In the genomic region with DNA sequence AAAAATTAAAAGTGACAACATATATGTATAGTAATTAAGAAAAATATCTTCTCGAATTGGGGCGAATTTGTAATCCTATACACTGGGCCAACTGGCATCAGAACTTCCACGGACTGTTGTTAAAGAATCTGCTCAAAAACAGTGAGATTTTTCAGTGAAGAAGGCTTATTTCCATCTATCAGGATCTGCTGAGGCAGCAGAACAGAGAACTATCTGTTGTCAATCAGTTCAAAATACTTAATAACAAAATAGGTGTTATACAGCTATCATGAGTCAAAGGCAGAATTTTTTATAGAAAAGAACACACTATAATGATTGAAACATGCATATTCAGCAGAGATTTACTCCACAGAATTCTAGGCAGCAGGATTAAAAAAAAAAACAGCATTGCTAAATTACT, we compare ENCODE assay signal across 31 cellular contexts. TPM values are rescaled to one million over a fixed set of nuclear protein-coding genes. Genes with fewer than 3 reads are reported as not detected.
"Had no signal": no experiment of that assay in that cellular context is flagged by ENCODE, and none has a peak within 500 bp of the region (broad histone marks: within the 10 kb centered on the region; RNA-seq: fewer than 3 reads in every experiment).

No MANE protein-coding gene starts in this region.

- DNase-seq: activated CD4-positive, alpha-beta T cell treated with anti-CD3 and anti-CD28 coated beads for 36 hours; activated CD4-positive, CD25-positive, alpha-beta regulatory T cell; activated effector memory CD4-positive, alpha-beta T cell treated with Interleukin-2 at 50 U/mL for 16 hours; activated naive CD4-positive, alpha-beta T cell treated with Interleukin-2 at 50 U/mL for 16 hours; activated naive CD8-positive, alpha-beta T cell treated with anti-CD3 and anti-CD28 coated beads, Interleukin-2, amount 10 ng/mL, durations not matched to agents 7 days and 5 days; activated T-cell treated with anti-CD3 and anti-CD28 coated beads, Interleukin-2, amount 50 U/mL, for 48 hours; amniotic stem cell; caudate nucleus; endodermal cell; foreskin fibroblast; heart left ventricle; hypothalamus; immature natural killer cell; kidney; left colon; mammary epithelial cell; nucleus accumbens; pancreas; psoas muscle; stimulated activated CD4-positive, alpha-beta T cell treated with anti-CD3 and anti-CD28 coated beads, Interleukin-1b, Interleukin-23, amount 100 ng/mL, for 48 hours; stimulated activated CD4-positive, alpha-beta T cell treated with anti-CD3 and anti-CD28 coated beads, Interleukin-4, amount 100 ng/mL, for 4 hours; stimulated activated CD8-positive, alpha-beta memory T cell treated with anti-CD3 and anti-CD28 coated beads, Interleukin-4, amount 100 ng/mL, for 48 hours; stimulated activated naive B cell treated with anti-CD40 and anti-IgM and Interleukin-4, amounts not matched to agents 10 μg/mL and 1 μg/mL and 100 μg/mL, for 72 hours; T-helper 1 cell; testis; transverse colon had no signal

- H3K9me3 ChIP-seq: heart left ventricle, pancreas, psoas muscle, testis, transverse colon had no signal

- H3K4me1 Mint-ChIP-seq: endodermal cell, neural crest cell had no signal

- H3K4me2 ChIP-seq: smooth muscle cell had no signal

- H3K27ac ChIP-seq: heart left ventricle, pancreas, psoas muscle, testis, transverse colon had no signal

- H3K27ac Mint-ChIP-seq: activated CD4-positive, alpha-beta T cell treated with anti-CD3 and anti-CD28 coated beads for 36 hours; endodermal cell had no signal

- H3K4me1 ChIP-seq: heart left ventricle, pancreas, psoas muscle, testis, transverse colon had no signal

- H3K9me3 Mint-ChIP-seq: endodermal cell, immature natural killer cell had no signal

- H3K27me3 ChIP-seq: heart left ventricle, pancreas, testis, transverse colon had no signal

- H3K4me3 Mint-ChIP-seq: activated CD4-positive, alpha-beta T cell treated with anti-CD3 and anti-CD28 coated beads for 36 hours; endodermal cell; immature natural killer cell; neural crest cell; stimulated activated naive B cell treated with anti-CD40 and anti-IgM and Interleukin-4, amounts not matched to agents 10 μg/mL and 1 μg/mL and 100 μg/mL, for 72 hours had no signal

- H3K36me3 ChIP-seq: heart left ventricle, pancreas, transverse colon had no signal

- H3K27me3 Mint-ChIP-seq: activated CD4-positive, alpha-beta T cell treated with anti-CD3 and anti-CD28 coated beads for 36 hours; activated naive CD8-positive, alpha-beta T cell treated with anti-CD3 and anti-CD28 coated beads, Interleukin-2, amount 10 ng/mL, durations not matched to agents 7 days and 5 days; stimulated activated naive B cell treated with anti-CD40 and anti-IgM and Interleukin-4, amounts not matched to agents 10 μg/mL and 1 μg/mL and 100 μg/mL, for 72 hours had no signal

- H3K4me3 ChIP-seq: heart left ventricle, pancreas, psoas muscle, smooth muscle cell, testis, transverse colon had no signal

- ATAC-seq: esophagus mucosa; heart left ventricle; left colon; pancreas; psoas muscle; stimulated activated naive B cell treated with anti-CD40 and anti-IgM and Interleukin-4, amounts not matched to agents 10 μg/mL and 1 μg/mL and 100 μg/mL, for 72 hours had no signal

RNA-seq across cellular contexts. Expression of a gene that starts 41.9 kb away (rescaled TPM):
- total RNA-seq: endodermal cell, esophagus mucosa, mammary epithelial cell, mucosa of gallbladder, neural crest cell had no signal
- polyA plus RNA-seq: mammary epithelial cell, pancreas, urinary bladder had no signal
